Comparison of ENCODE assay signal across 1 cellular context in the genomic region with DNA sequence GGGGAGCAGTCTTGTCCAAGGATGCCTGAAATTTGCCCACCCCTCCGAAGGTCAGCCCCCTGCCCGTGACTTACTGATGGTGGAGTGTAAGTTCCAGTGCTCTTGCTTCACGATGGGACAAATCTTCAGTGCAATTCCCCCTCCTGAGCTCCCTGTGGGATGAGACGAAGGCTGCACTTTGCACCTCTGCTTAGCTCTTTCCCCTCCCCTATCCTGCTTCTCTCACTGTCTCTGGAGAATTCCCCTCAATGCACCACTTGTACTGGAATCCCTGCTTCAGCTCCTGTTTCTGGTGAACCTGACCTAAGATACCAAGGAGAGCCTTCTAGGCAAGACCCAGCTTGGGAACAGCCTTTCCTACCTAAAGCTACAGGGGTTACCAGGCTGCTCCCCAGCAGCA.
TF ChIP-seq lines count a peak whose summit lies in the region.

No MANE protein-coding gene starts in this region.

TF ChIP-seq in H1, 55 proteins besides CTCF, POLR2A, EP300 and RAD21 (continued from another document):
- TF ChIP-seq SIRT6 (IDR thresholded peaks at IDR 0.05; ENCODE audit: low read length) (no peak), TAF1 (IDR thresholded peaks at IDR 0.05; ENCODE audit: low read depth, low read length) (no peak), POLR2AphosphoS5 (IDR thresholded peaks at IDR 0.05; ENCODE audit: low read depth, low read length) (no peak), SP1 (IDR thresholded peaks at IDR 0.05; ENCODE audit: low read depth, low read length) (no peak), SP4 (IDR thresholded peaks at IDR 0.05; ENCODE audit: low read length) (no peak), SAP30 (IDR thresholded peaks at IDR 0.05; ENCODE audit: insufficient read depth, insufficient replicate concordance, low read length) (no peak), SP2 (IDR thresholded peaks at IDR 0.05; ENCODE audit: low read length) (no peak), TCF12 (IDR thresholded peaks at IDR 0.05; ENCODE audit: low read depth, low read length) (no peak), RXRA (IDR thresholded peaks at IDR 0.05; ENCODE audit: insufficient read depth, low read depth, low read length) (no peak), CEBPB (IDR thresholded peaks at IDR 0.05; ENCODE audit: low read depth, low read length) (no peak), CBX8 (IDR thresholded peaks at IDR 0.05; ENCODE audit: borderline replicate concordance, low read depth, low read length) (no peak), KDM1A (IDR thresholded peaks at IDR 0.05; ENCODE audit: borderline replicate concordance, low read length) (no peak), BRCA1 (IDR thresholded peaks at IDR 0.05; ENCODE audit: low read depth, low read length) (no peak)
- TF ChIP-seq, protein P1, sequence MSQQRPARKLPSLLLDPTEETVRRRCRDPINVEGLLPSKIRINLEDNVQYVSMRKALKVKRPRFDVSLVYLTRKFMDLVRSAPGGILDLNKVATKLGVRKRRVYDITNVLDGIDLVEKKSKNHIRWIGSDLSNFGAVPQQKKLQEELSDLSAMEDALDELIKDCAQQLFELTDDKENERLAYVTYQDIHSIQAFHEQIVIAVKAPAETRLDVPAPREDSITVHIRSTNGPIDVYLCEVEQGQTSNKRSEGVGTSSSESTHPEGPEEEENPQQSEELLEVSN (IDR thresholded peaks at IDR 0.05) = no peak
